1 cellular context compared by ENCODE assay signal in genomic region chr12:48981757-48982157, GRCh38.
TF ChIP-seq lines count a peak whose summit lies in the region.

No MANE protein-coding gene starts in this region.

TF ChIP-seq in GM23338, 12 proteins besides CTCF, POLR2A, EP300 and RAD21 (continued from another document):
- TF ChIP-seq ZNF462 (CRISPR knock-in tag; IDR thresholded peaks at IDR 0.05) (no peak), EZH2phosphoT487 (IDR thresholded peaks at IDR 0.05; ENCODE audit: unreplicated experiment) (no peak)
